26 cellular contexts compared by ENCODE assay signal in genomic region chr16:48909231-48909630, GRCh38.
DNase-seq lines count a peak whose midpoint lies in the region; ATAC-seq, FAIRE-seq and TF ChIP-seq lines count a peak whose summit lies in the region.
"Had no signal": no experiment of that assay in that cellular context is flagged by ENCODE, and none has a peak within 500 bp of the region (broad histone marks: within the 10 kb centered on the region; RNA-seq: fewer than 3 reads in every experiment).

No MANE protein-coding gene starts in this region.

- H3K4me2 ChIP-seq in IMR-90 (ENCODE audit: low read depth, low read length) (no peak overlapping the region), neuronal stem cell (ENCODE audit: insufficient read depth, low read length, poor library complexity, severe bottlenecking) (no peak overlapping the region)
- H3K4me2 ChIP-seq: BLaER1 had no signal

- H3K9me3 Mint-ChIP-seq in naive thymus-derived CD8-positive, alpha-beta T cell: peaks cover 0 to 9% (median 0%) of the 10 kb centered on the region in 9 donors

- POLR2A ChIA-PET in IMR-90 (lab: Charles Lee; ENCODE audit: unreplicated experiment): no interaction called here
- POLR2A ChIA-PET in naive thymus-derived CD8-positive, alpha-beta T cell (lab: Charles Lee): no interaction called here

- H3K23ac ChIP-seq in IMR-90 (ENCODE audit: low read depth, low read length) (no peak overlapping the region), neuronal stem cell (ENCODE audit: low read depth, low read length, poor library complexity) (no peak overlapping the region)

- H3K27ac Mint-ChIP-seq in naive thymus-derived CD8-positive, alpha-beta T cell: no peak overlapping the region
- H3K27ac Mint-ChIP-seq: CD4-positive, alpha-beta memory T cell; CD4-positive, CD25-positive, alpha-beta regulatory T cell; CD8-positive, alpha-beta memory T cell had no signal

- no peaks in the 10 kb centered on the region for H3K9me1 ChIP-seq in IMR-90 (ENCODE audit: insufficient read depth, low read length)

- H2BK120ac ChIP-seq in IMR-90 (ENCODE audit: low read depth, low read length) (no peak overlapping the region), neuronal stem cell (ENCODE audit: low read depth, low read length) (no peak overlapping the region)

- no peaks in the 10 kb centered on the region for H3K79me1 ChIP-seq in IMR-90 (ENCODE audit: low read depth in 1 of 2, low read length in 2 of 2)
- no peaks in the 10 kb centered on the region for H3K79me1 ChIP-seq in neuronal stem cell (ENCODE audit: low read depth, low read length)

- peaks cover 0 to 13% (median 6%) of the 10 kb centered on the region in 5 donors for H3K27me3 Mint-ChIP-seq in naive thymus-derived CD8-positive, alpha-beta T cell
- H3K27me3 Mint-ChIP-seq: CD4-positive, alpha-beta memory T cell; CD4-positive, CD25-positive, alpha-beta regulatory T cell; CD8-positive, alpha-beta memory T cell had no signal

- no peak overlapping the region for H3K14ac ChIP-seq in IMR-90 (replicated peaks; ENCODE audit: low read depth, low read length)
- peak overlapping the region; percentile 60 for H3K14ac ChIP-seq in neuronal stem cell (ENCODE audit: low read length)

- H3K36me3 ChIP-seq in IMR-90 (ENCODE audit: control insufficient read depth, insufficient read depth, low read length): no peaks in the 10 kb centered on the region
- H3K36me3 ChIP-seq in neuronal stem cell (replicated peaks in 1 of 2; ENCODE audit: control insufficient read depth in 2 of 2, insufficient read depth in 2 of 2, low read length in 2 of 2): no peaks in the 10 kb centered on the region
- H3K36me3 ChIP-seq: BE2C, BLaER1 had no signal

- H2BK12ac ChIP-seq in neuronal stem cell (ENCODE audit: low read length): no peak overlapping the region

- no peak for DNase-seq in GM12892 (ENCODE audit: insufficient read length)
- DNase-seq in IMR-90: no peak
- peak; percentile 36 for DNase-seq in coronary artery (ENCODE audit: low spot score)
- no peak for DNase-seq in neuronal stem cell (ENCODE audit: low spot score)
- no peak for DNase-seq in germinal center (ENCODE audit: low spot score)
- no peak for DNase-seq in medulla oblongata (ENCODE audit: extremely low spot score)
- no peak for DNase-seq in naive thymus-derived CD8-positive, alpha-beta T cell
- DNase-seq: 8988T; ACHN; BE2C; CD4-positive, alpha-beta memory T cell; CD4-positive, CD25-positive, alpha-beta regulatory T cell; CD8-positive, alpha-beta memory T cell; COR-L47; DMS153; DMS53; DMS79; DND-41; EL; GDM1 had no signal

- H3K4me1 ChIP-seq in IMR-90 (ENCODE audit: control insufficient read depth, insufficient read depth, low read length): no peaks in the 10 kb centered on the region
- peaks cover 0 to 6% of the 10 kb centered on the region in 2 donors for H3K4me1 ChIP-seq in neuronal stem cell (ENCODE audit: control insufficient read depth in 2 of 2, insufficient read depth in 1 of 2, low read depth in 1 of 2, low read length in 2 of 2)
- H3K4me1 ChIP-seq: BE2C, BLaER1 had no signal

- WGBS in IMR-90 (ENCODE audit: extremely low coverage in 2 of 2, insufficient read length in 1 of 2), 2 experiments: 50% methylated on average over 1 of the region's 5 CpGs; no CpG with 5 or more reads in 1 of the 2 experiments
- no CpG with 5 or more reads among the region's 5 CpGs for WGBS in neuronal stem cell (ENCODE audit: extremely low coverage in 2 of 2, insufficient read length in 2 of 2, insufficient replicate concordance in 1 of 2), 2 donors

- H3K18ac ChIP-seq in IMR-90 (ENCODE audit: low read depth, low read length) (no peak overlapping the region), neuronal stem cell (ENCODE audit: low read length) (no peak overlapping the region)

- H2BK15ac ChIP-seq in IMR-90 (ENCODE audit: low read depth, low read length) (no peak overlapping the region), neuronal stem cell (ENCODE audit: low read length) (no peak overlapping the region)

- H2AK5ac ChIP-seq in IMR-90 (ENCODE audit: low read depth, low read length) (no peak overlapping the region), neuronal stem cell (ENCODE audit: low read depth, low read length) (no peak overlapping the region)

- no peak for TF ChIP-seq POLR2A in GM12892 (IDR thresholded peaks at IDR 0.05; ENCODE audit: low read depth, low read length)
- no peak for TF ChIP-seq POLR2A in IMR-90 (IDR thresholded peaks at IDR 0.05; ENCODE audit: low read depth, low read length)

- peaks cover 8% of the 10 kb centered on the region for H3K27me3 ChIP-seq in IMR-90 (ENCODE audit: control insufficient read depth, insufficient read depth, low read length)
- H3K27me3 ChIP-seq in neuronal stem cell (ENCODE audit: control insufficient read depth in 3 of 3, insufficient read depth in 3 of 3, low read depth in 1 of 3, low read length in 3 of 3): peaks cover 0 to 2% (median 0%) of the 10 kb centered on the region in 3 experiments
- H3K27me3 ChIP-seq: BE2C, BLaER1 had no signal

- H3K4me3 Mint-ChIP-seq in naive thymus-derived CD8-positive, alpha-beta T cell: no peak overlapping the region
- H3K4me3 Mint-ChIP-seq: CD14-positive monocyte; CD4-positive, alpha-beta memory T cell; CD4-positive, CD25-positive, alpha-beta regulatory T cell; CD8-positive, alpha-beta memory T cell had no signal

- no peak overlapping the region for H2BK5ac ChIP-seq in IMR-90 (ENCODE audit: low read depth, low read length, poor library complexity, severe bottlenecking)
- no peak overlapping the region for H2BK5ac ChIP-seq in neuronal stem cell (ENCODE audit: low read length)

- ATAC-seq in IMR-90 (ENCODE audit: low read depth) (no peak), HG02642 (IDR thresholded peaks at IDR 0.05; ENCODE audit: poor library complexity, unreplicated experiment) (no peak)
- no peak for ATAC-seq in naive thymus-derived CD8-positive, alpha-beta T cell
- ATAC-seq: GM12878 had no signal

- H3K4ac ChIP-seq in IMR-90 (ENCODE audit: low read depth, low read length) (no peak overlapping the region), neuronal stem cell (ENCODE audit: low read length) (no peak overlapping the region)

- no peak overlapping the region for H3K27ac ChIP-seq in IMR-90 (ENCODE audit: insufficient read depth, low read length)
- H3K27ac ChIP-seq in coronary artery: no peak overlapping the region
- no peak overlapping the region for H3K27ac ChIP-seq in neuronal stem cell (replicated peaks; ENCODE audit: low read length)
- H3K27ac ChIP-seq: BLaER1 had no signal

- H4K91ac ChIP-seq in IMR-90 (ENCODE audit: insufficient read depth, low read depth, low read length) (no peak overlapping the region), neuronal stem cell (ENCODE audit: low read depth, low read length, poor library complexity) (no peak overlapping the region)

- CTCF ChIA-PET in IMR-90 (lab: Yijun Ruan, JAX): no interaction called here

- BruUV-seq in IMR-90 (replicated peaks; lab: Mats Ljungman, UMichigan): no TSS peak

- dilution Hi-C loops in IMR-90 (cut with HindIII; ENCODE audit: low sequenced_read_pairs, unreplicated experiment): no loop called here

- peak; percentile 69 for FAIRE-seq in GM12892 (lab: Jason Lieb, UNC)
- FAIRE-seq: A204.1, GM12878, GM19239 had no signal

- H3K9ac ChIP-seq in IMR-90 (ENCODE audit: low read depth, low read length) (no peak overlapping the region), neuronal stem cell (ENCODE audit: low read depth, low read length, poor library complexity) (no peak overlapping the region)
- H3K9ac ChIP-seq: BLaER1 had no signal

- in situ Hi-C loops in IMR-90 (cut with MboI; ENCODE audit: low sequenced_read_pairs): no loop called here

- H3K36me3 Mint-ChIP-seq in naive thymus-derived CD8-positive, alpha-beta T cell: no peaks in the 10 kb centered on the region
- H3K36me3 Mint-ChIP-seq: CD14-positive monocyte; CD4-positive, alpha-beta memory T cell; CD4-positive, CD25-positive, alpha-beta regulatory T cell; CD8-positive, alpha-beta memory T cell had no signal

- intact Hi-C loops in IMR-90 (cut with micrococcal nuclease): no loop called here

- no peaks in the 10 kb centered on the region for H4K20me1 ChIP-seq in IMR-90 (ENCODE audit: insufficient read depth, low read length)
- H4K20me1 ChIP-seq: BLaER1 had no signal

- H4K8ac ChIP-seq in IMR-90 (ENCODE audit: low read depth in 2 of 2, low read length in 2 of 2) (no peak overlapping the region), neuronal stem cell (ENCODE audit: low read depth, low read length) (no peak overlapping the region)

- no peak overlapping the region for H3K4me3 ChIP-seq in IMR-90 (ENCODE audit: insufficient read depth, low read depth, low read length)
- H3K4me3 ChIP-seq in coronary artery: no peak overlapping the region
- H3K4me3 ChIP-seq in neuronal stem cell (ENCODE audit: low read length in 2 of 2): no peak overlapping the region
- H3K4me3 ChIP-seq: BLaER1, GM12878 had no signal

- H2BK20ac ChIP-seq in IMR-90 (ENCODE audit: low read depth, low read length): no peak overlapping the region

- TF ChIP-seq RAD21 in IMR-90 (IDR thresholded peaks at IDR 0.05; ENCODE audit: low read length): no peak

- no peak overlapping the region for H3K56ac ChIP-seq in IMR-90 (ENCODE audit: extremely low read depth, insufficient read depth, low read length)

- no peak overlapping the region for H4K5ac ChIP-seq in IMR-90 (ENCODE audit: low read depth, low read length)

- no peaks in the 10 kb centered on the region for H3K9me3 ChIP-seq in IMR-90 (ENCODE audit: control insufficient read depth, insufficient read depth, low read length)
- no peaks in the 10 kb centered on the region for H3K9me3 ChIP-seq in neuronal stem cell (replicated peaks in 1 of 2; ENCODE audit: control insufficient read depth in 2 of 2, insufficient read depth in 1 of 2, low read depth in 1 of 2, low read length in 2 of 2)
- H3K9me3 ChIP-seq: BE2C, BLaER1 had no signal

- TF ChIP-seq CTCF in IMR-90 (conservative IDR thresholded peaks at IDR 0.05; ENCODE audit: low read depth, low read length) (no peak), coronary artery (IDR thresholded peaks at IDR 0.05) (no peak)

- H2AFZ ChIP-seq in IMR-90 (replicated peaks; ENCODE audit: low read length, poor library complexity) (peak overlapping the region; percentile 14), neuronal stem cell (ENCODE audit: low read length) (no peak overlapping the region)

- no peaks in the 10 kb centered on the region for H3K4me1 Mint-ChIP-seq in naive thymus-derived CD8-positive, alpha-beta T cell
- H3K4me1 Mint-ChIP-seq: CD14-positive monocyte; CD4-positive, alpha-beta memory T cell; CD4-positive, CD25-positive, alpha-beta regulatory T cell; CD8-positive, alpha-beta memory T cell had no signal

- H2AK9ac ChIP-seq in IMR-90 (replicated peaks; ENCODE audit: low read depth, low read length, poor library complexity): no peak overlapping the region

TF ChIP-seq in IMR-90, 13 proteins besides CTCF, POLR2A, EP300 and RAD21 (continues in another document):
- no peak for TF ChIP-seq RCOR1 (IDR thresholded peaks at IDR 0.05; ENCODE audit: insufficient replicate concordance, low read length)
- TF ChIP-seq BHLHE40 (IDR thresholded peaks at IDR 0.05; ENCODE audit: low read depth, low read length): no peak
- no peak for TF ChIP-seq CHD1 (IDR thresholded peaks at IDR 0.05; ENCODE audit: low read depth, low read length)
